ENCODE assay signal across 21 cellular contexts in the genomic region with DNA sequence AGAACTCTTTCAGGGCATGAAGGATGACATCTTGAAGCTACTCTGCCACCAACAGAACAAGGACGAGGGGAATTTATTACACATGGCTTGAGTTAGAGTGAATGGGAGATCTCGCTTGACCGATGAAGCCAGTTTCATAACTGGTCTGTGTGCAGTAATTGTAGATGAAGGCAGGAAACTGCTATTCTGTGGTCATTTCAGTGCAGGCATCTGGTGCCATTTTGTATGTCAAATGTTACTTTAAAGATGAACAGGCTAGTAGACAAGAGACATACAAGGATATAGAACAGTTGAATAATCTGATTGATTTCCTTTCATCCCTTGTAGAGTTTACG. TPM values are rescaled to one million over a fixed set of nuclear protein-coding genes. Genes with fewer than 3 reads are reported as not detected.
DNase-seq lines count a peak whose midpoint lies in the region; ATAC-seq, FAIRE-seq and TF ChIP-seq lines count a peak whose summit lies in the region.
"Had no signal": no experiment of that assay in that cellular context is flagged by ENCODE, and none has a peak within 500 bp of the region (broad histone marks: within the 10 kb centered on the region; RNA-seq: fewer than 3 reads in every experiment).

No MANE protein-coding gene starts in this region.

- peaks cover 21% of the 10 kb centered on the region for H3K4me1 ChIP-seq in PC-9 (replicated peaks; ENCODE audit: insufficient read depth)

- no peak overlapping the region for H3K27ac ChIP-seq in PC-9

- no peaks in the 10 kb centered on the region for H3K79me2 ChIP-seq in PC-9 (ENCODE audit: low read depth)

- no peak for DNase-seq in GM12892 (ENCODE audit: insufficient read length)
- DNase-seq in PC-9: no peak
- no peak for DNase-seq in mesothelial cell of epicardium (ENCODE audit: low spot score in 2 of 2, unreplicated experiment in 2 of 2)
- DNase-seq in naive thymus-derived CD8-positive, alpha-beta T cell: no peak
- DNase-seq in NCI-H1694 treated with DMSO at 0.1 percent for 48 hours (lab: John Stamatoyannopoulos, UW): no peak
- DNase-seq in NCI-H2107 (lab: John Stamatoyannopoulos, UW): no peak
- DNase-seq in cerebellar cortex (ENCODE audit: low spot score): no peak
- DNase-seq: activated CD4-positive, alpha-beta T cell treated with anti-CD3 and anti-CD28 coated beads for 1 hour; activated naive CD4-positive, alpha-beta T cell; anterior cingulate cortex; CD4-positive, alpha-beta T cell; H9; hypothalamus; NCI-H2029; NCI-H524; nucleus accumbens; stimulated activated CD4-positive, alpha-beta T cell treated with anti-CD3 and anti-CD28 coated beads, Interleukin-2, amount 100 ng/mL, for 48 hours; T1000 had no signal

- H3K9me2 ChIP-seq in PC-9 (ENCODE audit: insufficient read depth): no peaks in the 10 kb centered on the region

- H3K9me3 ChIP-seq in PC-9 (ENCODE audit: insufficient read depth, low read depth): no peaks in the 10 kb centered on the region

- peaks cover 27% of the 10 kb centered on the region for H3K4me1 Mint-ChIP-seq in mesothelial cell of epicardium
- H3K4me1 Mint-ChIP-seq in naive thymus-derived CD8-positive, alpha-beta T cell: peaks cover 0 to 6% (median 3%) of the 10 kb centered on the region in 4 donors

- peak; percentile 50 for ATAC-seq in GM21825 (IDR thresholded peaks at IDR 0.05; ENCODE audit: unreplicated experiment)
- no peak for ATAC-seq in naive thymus-derived CD8-positive, alpha-beta T cell

- peak overlapping the region; percentile 42 for H3K4me2 ChIP-seq in PC-9

- no peak for TF ChIP-seq POLR2A in GM12892 (IDR thresholded peaks at IDR 0.05; ENCODE audit: low read depth, low read length)

- no peak overlapping the region for H3K4me3 ChIP-seq in PC-9

- peaks cover 4% of the 10 kb centered on the region for H3K9me3 Mint-ChIP-seq in mesothelial cell of epicardium
- peaks cover 0 to 10% (median 2%) of the 10 kb centered on the region in 9 donors for H3K9me3 Mint-ChIP-seq in naive thymus-derived CD8-positive, alpha-beta T cell
- H3K9me3 Mint-ChIP-seq: CD4-positive, alpha-beta T cell had no signal

- H4K20me1 ChIP-seq in PC-9 (ENCODE audit: insufficient read depth): no peaks in the 10 kb centered on the region; the same call in 1 of the 2 replicates

- peak; percentile 9 for FAIRE-seq in GM12892 (lab: Jason Lieb, UNC)

- intact Hi-C loops in PC-9 (cut with micrococcal nuclease; ENCODE audit: unreplicated experiment): no loop called here

- H3K27me3 Mint-ChIP-seq in mesothelial cell of epicardium (ENCODE audit: low read depth): no peaks in the 10 kb centered on the region
- peaks cover 20 to 75% (median 36%) of the 10 kb centered on the region in 5 donors for H3K27me3 Mint-ChIP-seq in naive thymus-derived CD8-positive, alpha-beta T cell

- POLR2A ChIA-PET in PC-9 (lab: Charles Lee; ENCODE audit: unreplicated experiment): no interaction called here
- POLR2A ChIA-PET in naive thymus-derived CD8-positive, alpha-beta T cell (lab: Charles Lee): no interaction called here

- CTCF ChIA-PET in PC-9 (lab: Charles Lee): no interaction called here

- peaks cover 5% of the 10 kb centered on the region for H3K36me3 Mint-ChIP-seq in mesothelial cell of epicardium
- H3K36me3 Mint-ChIP-seq in naive thymus-derived CD8-positive, alpha-beta T cell: peaks cover 0 to 16% (median 0%) of the 10 kb centered on the region in 3 donors
- H3K36me3 Mint-ChIP-seq: IgD-negative memory B cell had no signal

- no peak overlapping the region; the same call in 1 of the 2 replicates for H2AFZ ChIP-seq in PC-9

- no peaks in the 10 kb centered on the region for H3K36me3 ChIP-seq in PC-9 (ENCODE audit: low read depth)

- no TSS peak for BruUV-seq in PC-9 (replicated peaks; lab: Mats Ljungman, UMichigan)

- H3K4me3 Mint-ChIP-seq in mesothelial cell of epicardium: no peak overlapping the region
- no peak overlapping the region for H3K4me3 Mint-ChIP-seq in naive thymus-derived CD8-positive, alpha-beta T cell
- H3K4me3 Mint-ChIP-seq: CD4-positive, alpha-beta T cell; H9; IgD-negative memory B cell; memory B cell had no signal

- peaks cover 87% of the 10 kb centered on the region for H3K27me3 ChIP-seq in PC-9 (ENCODE audit: insufficient read depth, low read depth)

- H3F3A ChIP-seq in PC-9 (ENCODE audit: insufficient read depth, low read depth): peaks cover 10% of the 10 kb centered on the region; the same call in 1 of the 2 replicates

- peak overlapping the region; percentile 75 for H3K27ac Mint-ChIP-seq in mesothelial cell of epicardium
- no peak overlapping the region for H3K27ac Mint-ChIP-seq in naive thymus-derived CD8-positive, alpha-beta T cell
- H3K27ac Mint-ChIP-seq: CD4-positive, alpha-beta T cell; IgD-negative memory B cell; memory B cell had no signal

- TF ChIP-seq CTCF in PC-9 (conservative IDR thresholded peaks at IDR 0.05): no peak
- no peak for TF ChIP-seq CTCF in mesothelial cell of epicardium (IDR thresholded peaks at IDR 0.05; ENCODE audit: unreplicated experiment)

RNA-seq across cellular contexts. Expression of gene GREB1, which starts 20.6 kb away (rescaled TPM):
- polyA plus RNA-seq in GM12892 (2012; ENCODE audit: missing spikeins): 0.13 TPM
- 0.20 and 0.37 TPM in 2 replicates for total RNA-seq in PC-9 (2021)
- 22.9 to 26.6 TPM (median 26.6 TPM) in 3 replicates for total RNA-seq in mesothelial cell of epicardium
- total RNA-seq in naive thymus-derived CD8-positive, alpha-beta T cell: 1 to 10 TPM; 1.1 TPM
- under 1 TPM; 0.05 to 0.41 (median 0.13) TPM for polyA plus RNA-seq in naive thymus-derived CD8-positive, alpha-beta T cell
- polyA plus RNA-seq: IgD-negative memory B cell had no signal

Comparison
In these comparisons a context has a peak if more than half of its experiments do, and no peak if none do; other contexts are left out.
1. RNA of gene GREB1, which starts 20.6 kb away (total RNA-seq): 22.9 to 26.6 TPM in mesothelial cell of epicardium; 1.1 TPM in naive thymus-derived CD8-positive, alpha-beta T cell and 0.20 to 0.37 TPM in PC-9; every median in the first group is over 10 times any median in the second.